10 cellular contexts compared by ENCODE assay signal in genomic region chr3:53844262-53845102, GRCh38. TPM values are rescaled to one million over a fixed set of nuclear protein-coding genes. Genes with fewer than 3 reads are reported as not detected.
DNase-seq lines count a peak whose midpoint lies in the region; ATAC-seq and TF ChIP-seq lines count a peak whose summit lies in the region.
"Had no signal": no experiment of that assay in that cellular context is flagged by ENCODE, and none has a peak within 500 bp of the region (broad histone marks: within the 10 kb centered on the region; RNA-seq: fewer than 3 reads in every experiment).

No MANE protein-coding gene starts in this region.

- H3K4me1 Mint-ChIP-seq in neural crest cell, result peaks cover 26% of the 10 kb centered on the region
- peaks cover 6% of the 10 kb centered on the region for H3K4me1 Mint-ChIP-seq in activated CD8-positive, alpha-beta memory T cell treated with anti-CD3 and anti-CD28 coated beads, Interleukin-2, amount 10 ng/mL, durations not matched to agents 7 days and 5 days
- no peaks in the 10 kb centered on the region for H3K4me1 Mint-ChIP-seq in activated T-cell treated with anti-CD3 and anti-CD28 coated beads, Interleukin-2, amount 50 U/mL, for 72 hours (ENCODE audit: low read depth)

- no peaks in the 10 kb centered on the region for H3K9me3 Mint-ChIP-seq in neural crest cell
- no peaks in the 10 kb centered on the region for H3K9me3 Mint-ChIP-seq in activated CD8-positive, alpha-beta memory T cell treated with anti-CD3 and anti-CD28 coated beads, Interleukin-2, amount 10 ng/mL, durations not matched to agents 7 days and 5 days (ENCODE audit: low read depth)
- no peaks in the 10 kb centered on the region for H3K9me3 Mint-ChIP-seq in activated T-cell treated with anti-CD3 and anti-CD28 coated beads, Interleukin-2, amount 50 U/mL, for 72 hours
- H3K9me3 Mint-ChIP-seq: activated CD8-positive, alpha-beta T cell treated with anti-CD3 and anti-CD28 coated beads for 36 hours had no signal

- CTCF ChIA-PET in activated CD8-positive, alpha-beta memory T cell treated with anti-CD3 and anti-CD28 coated beads, Interleukin-2, amount 10 ng/mL, durations not matched to agents 7 days and 5 days (lab: Charles Lee), result interaction anchor here (1.0 to 1.4 kb wide), 2 partner anchors 10 to 88 kb away, joined by 3 to 4 read pairs; no protein-coding TSS in a partner anchor

- in situ Hi-C loops in G401 (cut with HindIII; ENCODE audit: low sequenced_read_pairs), result no loop called here

- H3K4me3 Mint-ChIP-seq in neural crest cell, result peak overlapping the region; percentile 71
- no peak overlapping the region for H3K4me3 Mint-ChIP-seq in activated CD8-positive, alpha-beta memory T cell treated with anti-CD3 and anti-CD28 coated beads, Interleukin-2, amount 10 ng/mL, durations not matched to agents 7 days and 5 days
- peak overlapping the region in 1 of 2 donors; percentile 70 for H3K4me3 Mint-ChIP-seq in activated T-cell treated with anti-CD3 and anti-CD28 coated beads, Interleukin-2, amount 50 U/mL, for 72 hours

- ATAC-seq in HG03108 (IDR thresholded peaks at IDR 0.05; ENCODE audit: unreplicated experiment), result peak; percentile 3
- no peak for ATAC-seq in activated CD8-positive, alpha-beta memory T cell treated with anti-CD3 and anti-CD28 coated beads, Interleukin-2, amount 10 ng/mL, durations not matched to agents 7 days and 5 days
- ATAC-seq in activated T-cell treated with anti-CD3 and anti-CD28 coated beads, Interleukin-2, amount 50 U/mL, for 72 hours (replicated peaks in 1 of 2), result no peak
- ATAC-seq: activated CD8-positive, alpha-beta T cell treated with anti-CD3 and anti-CD28 coated beads for 36 hours had no signal

- peak; percentile 56 for DNase-seq in G401 (ENCODE audit: low spot score)
- DNase-seq in cerebellar cortex (ENCODE audit: low spot score), result peak; percentile 51
- no peak for DNase-seq in neural crest cell (ENCODE audit: low read depth, low spot score)
- DNase-seq in activated CD8-positive, alpha-beta memory T cell treated with anti-CD3 and anti-CD28 coated beads, Interleukin-2, amount 10 ng/mL, durations not matched to agents 7 days and 5 days, result no peak
- DNase-seq in GM10266 (ENCODE audit: extremely low spot score), result no peak
- DNase-seq in activated T-cell treated with anti-CD3 and anti-CD28 coated beads, Interleukin-2, amount 50 U/mL, for 72 hours, result no peak
- DNase-seq in mesenteric fat pad (ENCODE audit: low spot score), result no peak
- DNase-seq: activated CD8-positive, alpha-beta T cell treated with anti-CD3 and anti-CD28 coated beads for 36 hours; spleen had no signal

- H3K27me3 Mint-ChIP-seq in neural crest cell (ENCODE audit: low read depth), result peaks cover 40% of the 10 kb centered on the region
- H3K27me3 Mint-ChIP-seq in activated CD8-positive, alpha-beta memory T cell treated with anti-CD3 and anti-CD28 coated beads, Interleukin-2, amount 10 ng/mL, durations not matched to agents 7 days and 5 days, result peaks cover 65% of the 10 kb centered on the region
- peaks cover 66% of the 10 kb centered on the region for H3K27me3 Mint-ChIP-seq in activated T-cell treated with anti-CD3 and anti-CD28 coated beads, Interleukin-2, amount 50 U/mL, for 72 hours (ENCODE audit: low read depth)

- no peak for TF ChIP-seq CTCF in neural crest cell (conservative IDR thresholded peaks at IDR 0.05)
- no peak for TF ChIP-seq CTCF in GM10266 (IDR thresholded peaks at IDR 0.05; ENCODE audit: control insufficient read depth, insufficient read depth, low read depth, missing control alignments)

- no peak overlapping the region for H3K27ac Mint-ChIP-seq in neural crest cell (ENCODE audit: unreplicated experiment)
- H3K27ac Mint-ChIP-seq in activated CD8-positive, alpha-beta memory T cell treated with anti-CD3 and anti-CD28 coated beads, Interleukin-2, amount 10 ng/mL, durations not matched to agents 7 days and 5 days, result no peak overlapping the region
- H3K27ac Mint-ChIP-seq in activated T-cell treated with anti-CD3 and anti-CD28 coated beads, Interleukin-2, amount 50 U/mL, for 72 hours, result no peak overlapping the region
- H3K27ac Mint-ChIP-seq: activated CD8-positive, alpha-beta T cell treated with anti-CD3 and anti-CD28 coated beads for 36 hours had no signal

- no peaks in the 10 kb centered on the region for H3K36me3 Mint-ChIP-seq in neural crest cell (ENCODE audit: low read depth)
- H3K36me3 Mint-ChIP-seq in activated CD8-positive, alpha-beta memory T cell treated with anti-CD3 and anti-CD28 coated beads, Interleukin-2, amount 10 ng/mL, durations not matched to agents 7 days and 5 days, result no peaks in the 10 kb centered on the region
- H3K36me3 Mint-ChIP-seq in activated T-cell treated with anti-CD3 and anti-CD28 coated beads, Interleukin-2, amount 50 U/mL, for 72 hours (ENCODE audit: insufficient read depth in 2 of 2), result peaks cover 0 to 1% of the 10 kb centered on the region in 2 donors

RNA-seq across cellular contexts. Expression of gene CHDH, which starts 1.7 kb away (rescaled TPM):
- 5.6 and 7.9 TPM in 2 replicates for total RNA-seq in G401 (2014; rRNA removed; shearing (Covaris generic))
- total RNA-seq in neural crest cell (3.0 and 4.3 TPM in 2 replicates), mesenteric fat pad (1.4 TPM)
- total RNA-seq in activated CD8-positive, alpha-beta memory T cell treated with anti-CD3 and anti-CD28 coated beads, Interleukin-2, amount 10 ng/mL, durations not matched to agents 7 days and 5 days, result 1 to 10 TPM in 1 of 2 experiments, under 1 TPM in 1; 0.53 to 1.0 TPM
- under 1 TPM; 0.69 to 0.89 TPM for total RNA-seq in activated T-cell treated with anti-CD3 and anti-CD28 coated beads, Interleukin-2, amount 50 U/mL, for 72 hours

RNA-seq across cellular contexts. Expression of gene IL17RB, which starts 1.9 kb away (rescaled TPM):
- 0.12 and 0.54 TPM in 2 replicates for total RNA-seq in G401 (2014; rRNA removed; shearing (Covaris generic))
- total RNA-seq in neural crest cell (2.4 and 3.1 TPM in 2 replicates), mesenteric fat pad (not detected)
- total RNA-seq in activated CD8-positive, alpha-beta memory T cell treated with anti-CD3 and anti-CD28 coated beads, Interleukin-2, amount 10 ng/mL, durations not matched to agents 7 days and 5 days, result 1 to 10 TPM; 2.4 to 7.0 TPM
- 1 to 10 TPM in 1 of 2 donors, under 1 TPM in 1; 0.26 to 2.1 TPM for total RNA-seq in activated T-cell treated with anti-CD3 and anti-CD28 coated beads, Interleukin-2, amount 50 U/mL, for 72 hours
- total RNA-seq: activated CD8-positive, alpha-beta T cell treated with anti-CD3 and anti-CD28 coated beads for 36 hours had no signal

RNA-seq across cellular contexts. Expression of gene ACTR8, which starts 37.5 kb away (rescaled TPM):
- total RNA-seq in G401 (2014; rRNA removed; shearing (Covaris generic)), result 26.3 and 41.7 TPM in 2 replicates
- total RNA-seq in neural crest cell (49.9 and 52.6 TPM in 2 replicates), mesenteric fat pad (19.5 TPM)
- total RNA-seq in activated CD8-positive, alpha-beta memory T cell treated with anti-CD3 and anti-CD28 coated beads, Interleukin-2, amount 10 ng/mL, durations not matched to agents 7 days and 5 days, result 10 to 100 TPM; 28.9 to 42.2 TPM
- 10 to 100 TPM; 39.2 to 47.2 TPM for total RNA-seq in activated T-cell treated with anti-CD3 and anti-CD28 coated beads, Interleukin-2, amount 50 U/mL, for 72 hours

RNA-seq across cellular contexts. Expression of gene SELENOK, which starts 47.2 kb away (rescaled TPM):
- total RNA-seq in G401 (2014; rRNA removed; shearing (Covaris generic)), result 45.9 and 68.5 TPM in 2 replicates
- total RNA-seq in neural crest cell, result 39.2 and 42.5 TPM in 2 replicates
- total RNA-seq in activated CD8-positive, alpha-beta memory T cell treated with anti-CD3 and anti-CD28 coated beads, Interleukin-2, amount 10 ng/mL, durations not matched to agents 7 days and 5 days, result 10 to 100 TPM; 56.5 to 60.0 TPM
- 10 to 100 TPM; 60.3 to 77.0 TPM for total RNA-seq in activated T-cell treated with anti-CD3 and anti-CD28 coated beads, Interleukin-2, amount 50 U/mL, for 72 hours
- total RNA-seq in mesenteric fat pad, result 40.5 TPM

Comparison
In these comparisons a context has a peak if more than half of its experiments do, and no peak if none do; other contexts are left out.
1. DNase-seq: peak in G401 (single experiment) and cerebellar cortex (single experiment); none in neural crest cell (single experiment), activated CD8-positive, alpha-beta memory T cell treated with anti-CD3 and anti-CD28 coated beads, Interleukin-2, amount 10 ng/mL, durations not matched to agents 7 days and 5 days (single experiment), GM10266 (single experiment), activated T-cell treated with anti-CD3 and anti-CD28 coated beads, Interleukin-2, amount 50 U/mL, for 72 hours (0 of 2) and mesenteric fat pad (single experiment).